Comparison of ENCODE assay signal across 22 cellular contexts in genomic region chr1:184074383-184074782, GRCh38. TPM values are rescaled to one million over a fixed set of nuclear protein-coding genes. Genes with fewer than 3 reads are reported as not detected.
A peak's percentile ranks its signal among the peaks of the same experiment; 100 is the strongest.
DNase-seq lines count a peak whose midpoint lies in the region; ATAC-seq and TF ChIP-seq lines count a peak whose summit lies in the region.
"Had no signal": no experiment of that assay in that cellular context is flagged by ENCODE, and none has a peak within 500 bp of the region (broad histone marks: within the 10 kb centered on the region; RNA-seq: fewer than 3 reads in every experiment).

No MANE protein-coding gene starts in this region.

- TF ChIP-seq POLR2A in heart left ventricle (IDR thresholded peaks at IDR 0.05): no peak
- no peak for TF ChIP-seq POLR2A in esophagus muscularis mucosa (IDR thresholded peaks at IDR 0.05; ENCODE audit: low read depth)
- TF ChIP-seq POLR2A in gastrocnemius medialis (IDR thresholded peaks at IDR 0.05): no peak
- no peak for TF ChIP-seq POLR2A in uterus (IDR thresholded peaks at IDR 0.05)

- H3K36me3 ChIP-seq in heart left ventricle: peaks cover 0 to 40% (median 6%) of the 10 kb centered on the region in 9 donors
- peaks cover 0 to 18% (median 2%) of the 10 kb centered on the region in 4 donors for H3K36me3 ChIP-seq in esophagus muscularis mucosa
- no peaks in the 10 kb centered on the region for H3K36me3 ChIP-seq in gastrocnemius medialis
- H3K36me3 ChIP-seq in uterus: no peaks in the 10 kb centered on the region

- H3K4me1 ChIP-seq in heart left ventricle: peaks cover 0 to 36% (median 9%) of the 10 kb centered on the region in 12 donors
- H3K4me1 ChIP-seq in esophagus muscularis mucosa: peaks cover 12 to 38% (median 29%) of the 10 kb centered on the region in 4 donors
- peaks cover 6% of the 10 kb centered on the region in 2 donors for H3K4me1 ChIP-seq in gastrocnemius medialis
- no peaks in the 10 kb centered on the region for H3K4me1 ChIP-seq in uterus

- no peaks in the 10 kb centered on the region for H3K27me3 ChIP-seq in heart left ventricle
- no peaks in the 10 kb centered on the region for H3K27me3 ChIP-seq in esophagus muscularis mucosa
- H3K27me3 ChIP-seq in gastrocnemius medialis: no peaks in the 10 kb centered on the region
- no peaks in the 10 kb centered on the region for H3K27me3 ChIP-seq in uterus

- no peak for DNase-seq in heart left ventricle
- DNase-seq in cardiac septum (ENCODE audit: low spot score): no peak
- no peak for DNase-seq in esophagus muscularis mucosa (ENCODE audit: extremely low spot score)
- no peak for DNase-seq in gastrocnemius medialis
- no peak for DNase-seq in uterus
- no peak for DNase-seq in islet precursor cell
- DNase-seq in activated CD8-positive, alpha-beta memory T cell treated with anti-CD3 and anti-CD28 coated beads for 24 hours: no peak
- DNase-seq in NCI-H2081 treated with DMSO at 0.1 percent for 48 hours (lab: John Stamatoyannopoulos, UW): no peak
- DNase-seq: GOT3; HCEC 1CT; KG1; NCI-H1092; NCI-H1436; NCI-H1930; NCI-H2227 treated with DMSO at 0.1 percent for 48 hours; NCI-H510A; NK-92 treated with Interleukin-12 subunit alpha and Interleukin-12 subunit beta, amount 100 ng/mL, for 24 hours had no signal

- intact Hi-C loops in heart left ventricle (cut with DNase I) (loop anchor here (2.0 to 10.0 kb wide), 9 partner anchors 148 to 620 kb away; partner anchors contain the start of gene C1orf21 (in 2 of the 10)), cardiac septum (cut with DNase I) (loop anchor here (10.0 kb wide), 3 partner anchors 310 to 490 kb away; partner anchors contain the start of gene C1orf21), esophagus muscularis mucosa (cut with DNase I) (loop anchor here (2.0 kb wide), 1 partner anchor 148 kb away; no protein-coding TSS in a partner anchor), gastrocnemius medialis (cut with DNase I; ENCODE audit: low total_unique reads) (loop anchor here (10.0 kb wide), 1 partner anchor 480 kb away; no protein-coding TSS in a partner anchor), uterus (cut with DNase I; ENCODE audit: low total_unique reads) (no loop called here)

- peak overlapping the region in 9 of 12 donors; percentile 45 to 69 (median 59) for H3K27ac ChIP-seq in heart left ventricle
- H3K27ac ChIP-seq in esophagus muscularis mucosa (replicated peaks in 1 of 4): peak overlapping the region; percentile 29 to 58 (median 39)
- H3K27ac ChIP-seq in gastrocnemius medialis: peak overlapping the region in 3 of 4 donors; percentile 4 to 41 (median 36)
- peak overlapping the region; percentile 46 to 68 for H3K27ac ChIP-seq in uterus
- H3K27ac ChIP-seq: HL-60, RWPE1 had no signal

- TF ChIP-seq CTCF in heart left ventricle (IDR thresholded peaks at IDR 0.05) (no peak), esophagus muscularis mucosa (IDR thresholded peaks at IDR 0.05) (no peak), gastrocnemius medialis (IDR thresholded peaks at IDR 0.05 in 4 of 5, conservative IDR thresholded peaks at IDR 0.05 in 1 of 5) (no peak), uterus (IDR thresholded peaks at IDR 0.05) (no peak)

- TF ChIP-seq EP300 in esophagus muscularis mucosa (IDR thresholded peaks at IDR 0.05): no peak

- H3K4me3 ChIP-seq in heart left ventricle (no peak overlapping the region), esophagus muscularis mucosa (no peak overlapping the region), gastrocnemius medialis (no peak overlapping the region), uterus (no peak overlapping the region)

- in situ Hi-C loops in gastrocnemius medialis (cut with MboI; ENCODE audit: low sequenced_read_pairs in 4 of 4): loop anchor here in 2 of 4 donors (10.0 kb wide), 2 partner anchors 150 to 610 kb away; no protein-coding TSS in a partner anchor

- no peak for ATAC-seq in heart left ventricle
- no peak for ATAC-seq in gastrocnemius medialis
- ATAC-seq: HepG2 had no signal

- WGBS in heart left ventricle, 4 donors: 83 to 91% (median 87%) methylated on average over 2 of the region's 2 CpGs
- WGBS in esophagus muscularis mucosa: 100% methylated on average over 2 of the region's 2 CpGs

- H3K9me3 ChIP-seq in heart left ventricle (peaks cover 0 to 8% (median 0%) of the 10 kb centered on the region in 12 donors), esophagus muscularis mucosa (no peaks in the 10 kb centered on the region), gastrocnemius medialis (no peaks in the 10 kb centered on the region), uterus (no peaks in the 10 kb centered on the region)

RNA-seq across cellular contexts. Expression of gene TSEN15, which starts 22.9 kb away (rescaled TPM):
- 10 to 100 TPM; 23.5 to 32.3 (median 26.4) TPM for total RNA-seq in heart left ventricle
- polyA plus RNA-seq in heart left ventricle: 10 to 100 TPM; 24.5 to 27.3 TPM
- 25.6 TPM for total RNA-seq in cardiac septum
- total RNA-seq in esophagus muscularis mucosa: 10 to 100 TPM; 27.3 to 52.3 (median 33.4) TPM
- 10 to 100 TPM; 22.8 to 69.6 (median 38.6) TPM for total RNA-seq in gastrocnemius medialis
- total RNA-seq in uterus: 10 to 100 TPM in 3 of 4 donors, 1 to 10 TPM in 1; 7.9 to 69.3 (median 29.2) TPM

RNA-seq across cellular contexts. Expression of gene COLGALT2, which starts 36.9 kb away (rescaled TPM):
- total RNA-seq in heart left ventricle (10 to 100 TPM in 1 of 9 donors, 1 to 10 TPM in 8; 3.1 to 10.3 (median 5.3) TPM), cardiac septum (7.5 TPM), esophagus muscularis mucosa (1 to 10 TPM; 4.3 to 5.9 (median 5.1) TPM), gastrocnemius medialis (1 to 10 TPM; 2.0 to 3.6 (median 3.2) TPM), uterus (1 to 10 TPM in 3 of 4 donors, not detected in 1; 1.3 to 8.5 (median 2.9) TPM)
- 1 to 10 TPM; 1.2 to 1.4 TPM for polyA plus RNA-seq in heart left ventricle
- total RNA-seq: HT-29 had no signal
- polyA plus RNA-seq: CD14-positive monocyte had no signal
